24 cellular contexts compared by ENCODE assay signal in the genomic region with DNA sequence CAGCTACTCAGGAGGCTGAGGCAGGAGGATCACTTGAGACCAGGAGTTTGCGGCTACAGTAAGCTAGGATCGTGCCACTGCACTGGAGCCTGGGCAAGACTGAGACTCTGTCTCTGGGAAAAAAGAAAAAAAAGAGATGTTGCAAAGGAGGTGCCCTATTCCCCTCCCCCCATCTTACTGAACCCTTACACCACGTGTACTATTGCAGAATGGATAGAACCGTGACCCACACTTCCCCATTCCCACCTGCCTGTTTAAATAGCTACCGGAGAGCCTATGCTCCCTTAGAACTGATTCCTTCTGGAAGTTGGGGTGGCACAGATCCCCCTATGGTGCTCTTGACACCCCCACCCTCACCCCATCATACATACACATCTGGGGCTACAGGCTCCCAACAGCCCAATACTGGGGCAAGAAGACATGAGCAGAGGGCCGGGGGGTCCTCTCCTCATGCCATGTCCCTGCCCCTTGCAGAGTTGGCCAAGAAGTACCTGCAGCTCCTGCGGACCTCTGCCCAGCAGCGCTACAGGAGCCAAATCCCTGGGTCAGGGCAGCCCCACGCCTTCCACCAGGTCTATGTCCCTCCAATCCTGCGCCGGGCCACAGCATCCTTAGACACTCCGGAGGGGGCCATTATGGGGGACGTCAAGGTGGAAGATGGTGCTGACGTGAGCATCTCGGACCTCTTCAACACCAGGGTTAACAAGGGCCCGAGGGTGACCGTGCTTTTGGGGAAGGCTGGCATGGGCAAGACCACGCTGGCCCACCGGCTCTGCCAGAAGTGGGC. TPM values are rescaled to one million over a fixed set of nuclear protein-coding genes. Genes with fewer than 3 reads are reported as not detected.
DNase-seq lines count a peak whose midpoint lies in the region; ATAC-seq and TF ChIP-seq lines count a peak whose summit lies in the region.
"Had no signal": no experiment of that assay in that cellular context is flagged by ENCODE, and none has a peak within 500 bp of the region (broad histone marks: within the 10 kb centered on the region; RNA-seq: fewer than 3 reads in every experiment).

No MANE protein-coding gene starts in this region.

- ATAC-seq in CD8-positive, alpha-beta T cell = no peak
- ATAC-seq in memory B cell (ENCODE audit: low read depth) = no peak
- ATAC-seq: gastrocnemius medialis had no signal

- no peak for TF ChIP-seq CTCF in CD8-positive, alpha-beta T cell (IDR thresholded peaks at IDR 0.05)
- TF ChIP-seq CTCF in RWPE1 (conservative IDR thresholded peaks at IDR 0.05; ENCODE audit: low read depth) (no peak), osteocyte (IDR thresholded peaks at IDR 0.05) (no peak)

- H3K27me3 Mint-ChIP-seq in CD8-positive, alpha-beta T cell (ENCODE audit: low read depth) = no peaks in the 10 kb centered on the region
- no peaks in the 10 kb centered on the region for H3K27me3 Mint-ChIP-seq in memory B cell
- no peaks in the 10 kb centered on the region for H3K27me3 Mint-ChIP-seq in osteocyte (ENCODE audit: unreplicated experiment)

- POLR2A ChIA-PET in CD8-positive, alpha-beta T cell (lab: Charles Lee) = interaction anchor here (0.9 to 7.3 kb wide), 9 partner anchors 7 to 59 kb away, joined by 3 to 86 read pairs (median 5); a partner anchor contains a TSS
- POLR2A ChIA-PET in RWPE1 (lab: Yijun Ruan, JAX; ENCODE audit: low non-redundant PET) = no interaction called here

- H3K36me3 ChIP-seq in CD8-positive, alpha-beta T cell (ENCODE audit: insufficient read depth, low read length) = peaks cover 38% of the 10 kb centered on the region

- H3K27me3 ChIP-seq in CD8-positive, alpha-beta T cell (ENCODE audit: insufficient read depth, low read length) = no peaks in the 10 kb centered on the region
- H3K27me3 ChIP-seq: ascending aorta, esophagus muscularis mucosa, gastrocnemius medialis had no signal

- H3K9me3 ChIP-seq in CD8-positive, alpha-beta T cell (ENCODE audit: low read length) = no peaks in the 10 kb centered on the region
- H3K9me3 ChIP-seq: ascending aorta, esophagus muscularis mucosa, gastrocnemius medialis, lower lobe of right lung had no signal

- no peak overlapping the region for H3K27ac ChIP-seq in CD8-positive, alpha-beta T cell (ENCODE audit: low read depth, low read length)
- H3K27ac ChIP-seq in RWPE1 = 0 out of 2 replicates have a peak overlapping the region, but pooled peaks have one; percentile 0
- H3K27ac ChIP-seq: ascending aorta, esophagus muscularis mucosa, gastrocnemius medialis, lower lobe of right lung had no signal

- H3K4me3 ChIP-seq in CD8-positive, alpha-beta T cell (ENCODE audit: low read depth, low read length) = no peak overlapping the region
- H3K4me3 ChIP-seq: ascending aorta, esophagus muscularis mucosa, gastrocnemius medialis, lower lobe of right lung had no signal

- H3K27ac Mint-ChIP-seq in CD8-positive, alpha-beta T cell = peak overlapping the region; percentile 75
- peak overlapping the region; percentile 76 for H3K27ac Mint-ChIP-seq in memory B cell
- H3K27ac Mint-ChIP-seq in osteocyte (ENCODE audit: unreplicated experiment) = no peak overlapping the region

- peak overlapping the region; percentile 37 for H3K4me3 Mint-ChIP-seq in CD8-positive, alpha-beta T cell
- H3K4me3 Mint-ChIP-seq in memory B cell (no peak overlapping the region), osteocyte (ENCODE audit: unreplicated experiment) (no peak overlapping the region)

- H3K36me3 Mint-ChIP-seq in CD8-positive, alpha-beta T cell = peaks cover 91% of the 10 kb centered on the region
- H3K36me3 Mint-ChIP-seq in memory B cell = peaks cover 43% of the 10 kb centered on the region
- H3K36me3 Mint-ChIP-seq in osteocyte (ENCODE audit: unreplicated experiment) = peaks cover 17% of the 10 kb centered on the region

- peaks cover 97% of the 10 kb centered on the region for H3K4me1 Mint-ChIP-seq in CD8-positive, alpha-beta T cell (ENCODE audit: low read depth)
- peaks cover 35% of the 10 kb centered on the region for H3K4me1 Mint-ChIP-seq in memory B cell
- H3K4me1 Mint-ChIP-seq in osteocyte (ENCODE audit: unreplicated experiment) = no peaks in the 10 kb centered on the region

- H3K4me1 ChIP-seq in CD8-positive, alpha-beta T cell (ENCODE audit: insufficient read depth, low read length) = peaks cover 97% of the 10 kb centered on the region
- H3K4me1 ChIP-seq: ascending aorta, esophagus muscularis mucosa, gastrocnemius medialis, lower lobe of right lung had no signal

- no peaks in the 10 kb centered on the region for H3K9me3 Mint-ChIP-seq in CD8-positive, alpha-beta T cell
- H3K9me3 Mint-ChIP-seq in memory B cell (peaks cover under 1% of the 10 kb centered on the region), osteocyte (ENCODE audit: unreplicated experiment) (no peaks in the 10 kb centered on the region)

- intact Hi-C loops in CD8-positive, alpha-beta T cell (cut with DNase I, micrococcal nuclease) = loop anchor here in 1 of 2 experiments (1.0 kb wide), 1 partner anchor 15 kb away; no protein-coding TSS in a partner anchor

- DNase-seq in AML-193 (lab: John Stamatoyannopoulos, UW) (peak; percentile 30 to 50), RWPE1 (ENCODE audit: low spot score) (no peak), memory B cell (ENCODE audit: low spot score in 2 of 2) (no peak), HK-2 (ENCODE audit: unreplicated experiment) (no peak), osteocyte (ENCODE audit: extremely low spot score, unreplicated experiment) (no peak), NCI-H2107 (lab: John Stamatoyannopoulos, UW) (no peak)
- no peak for DNase-seq in CD8-positive, alpha-beta T cell
- no peak for DNase-seq in central memory CD4-positive, alpha-beta T cell
- DNase-seq: activated CD4-positive, alpha-beta T cell treated with anti-CD3 and anti-CD28 coated beads for 4 hours; activated CD8-positive, alpha-beta memory T cell treated with anti-CD3 and anti-CD28 coated beads, Interleukin-2, amount 50 U/mL, for 4 hours; activated gamma-delta T cell treated with Interleukin-2 at 50 U/mL for 16 hours; DMS79 treated with DMSO at 0.1 percent for 48 hours; effector CD8-positive, alpha-beta T cell; gastrocnemius medialis; hypothalamus; islet precursor cell; KG1; NCI-H2029; NCI-H446 treated with DMSO at 0.1 percent for 48 hours; NK-92 treated with Interleukin-12 subunit alpha and Interleukin-12 subunit beta, amount 100 ng/mL, for 24 hours; SW 1271 had no signal

- CTCF ChIA-PET in CD8-positive, alpha-beta T cell (lab: Charles Lee) = interaction anchor here (1.3 to 7.7 kb wide), 6 partner anchors 8 to 60 kb away, joined by 4 to 64 read pairs (median 8); no protein-coding TSS in a partner anchor
- CTCF ChIA-PET in RWPE1 (lab: Yijun Ruan, JAX) = interaction anchor here (0.6 kb wide), 2 partner anchors 79 to 166 kb away, joined by 3 to 5 read pairs; no protein-coding TSS in a partner anchor

RNA-seq across cellular contexts. Expression of a gene that starts 35.7 kb away (rescaled TPM):
- 100 to 1,000 TPM; 670 to 690 TPM for total RNA-seq in CD8-positive, alpha-beta T cell
- total RNA-seq in osteocyte = 21.1 and 24.7 TPM in 2 replicates

Comparison
In these comparisons a context has a peak if more than half of its experiments do, and no peak if none do; other contexts are left out.
1. DNase-seq: peak in AML-193 (2 of 2); none in CD8-positive, alpha-beta T cell (0 of 7), RWPE1 (single experiment), memory B cell (0 of 2), HK-2 (single experiment), osteocyte (single experiment), NCI-H2107 (single experiment) and central memory CD4-positive, alpha-beta T cell (single experiment).
2. RNA of a gene that starts 35.7 kb away (total RNA-seq): 670 to 690 TPM in CD8-positive, alpha-beta T cell; 21.1 to 24.7 TPM in osteocyte; every median in the first group is over 10 times any median in the second.